18 cellular contexts compared by ENCODE assay signal in genomic region chr10:58275908-58276307, GRCh38. TPM values are rescaled to one million over a fixed set of nuclear protein-coding genes. Genes with fewer than 3 reads are reported as not detected.
A peak's percentile ranks its signal among the peaks of the same experiment; 100 is the strongest.
DNase-seq lines count a peak whose midpoint lies in the region; ATAC-seq, FAIRE-seq and TF ChIP-seq lines count a peak whose summit lies in the region.
"Had no signal": no experiment of that assay in that cellular context is flagged by ENCODE, and none has a peak within 500 bp of the region (broad histone marks: within the 10 kb centered on the region; RNA-seq: fewer than 3 reads in every experiment).

No MANE protein-coding gene starts in this region.

- peaks cover 6 to 7% of the 10 kb centered on the region in 2 experiments for H3K4me1 Mint-ChIP-seq in H9

- H3K4me1 ChIP-seq in IMR-90 (ENCODE audit: control insufficient read depth, insufficient read depth, low read length), result peaks cover 2% of the 10 kb centered on the region; the same call in 1 of the 2 replicates
- H3K4me1 ChIP-seq in K562 (replicated peaks in 1 of 2; ENCODE audit: control insufficient read depth in 2 of 2, insufficient read depth in 2 of 2, low read length in 2 of 2), result peaks cover 0 to 3% of the 10 kb centered on the region in 2 experiments; a peak in 1 of 5 replicates
- no peaks in the 10 kb centered on the region for H3K4me1 ChIP-seq in H9 (ENCODE audit: insufficient read depth, low read length)
- H3K4me1 ChIP-seq: testis had no signal

- H3K4me3 Mint-ChIP-seq in H9, result no peak overlapping the region
- H3K4me3 Mint-ChIP-seq: activated CD4-positive, alpha-beta memory T cell treated with anti-CD3 and anti-CD28 coated beads for 36 hours; activated T-helper 1 cell treated with anti-CD3 and anti-CD28 coated beads, Interleukin-12 subunit alpha, Interleukin-12 subunit beta, Interleukin-2, Interleukin-4 antibody, amounts not matched to agents 30 ng/mL and 10 ng/mL and 1 ng/mL, durations not matched to agents 14 hours and 24 hours and 36 hours; naive thymus-derived CD4-positive, alpha-beta T cell had no signal

- CTCF ChIA-PET in IMR-90 (lab: Yijun Ruan, JAX), result no interaction called here
- CTCF ChIA-PET in K562 (lab: Yijun Ruan, JAX; ENCODE audit: low intra/inter-chr PET ratio), result interaction anchor here (0.6 kb wide), 1 partner anchor 16 kb away, joined by 3 read pairs; no protein-coding TSS in a partner anchor

- DNase-seq in IMR-90 (peak; percentile 78), K562 (ENCODE audit: extremely low read depth in 1 of 4, low spot score in 3 of 4) (no peak), kidney glomerular epithelial cell (lab: John Stamatoyannopoulos, UW) (peak; percentile 15), renal cortical epithelial cell (ENCODE audit: low read depth) (peak; percentile 53), DMS79 (lab: John Stamatoyannopoulos, UW) (no peak), H9 (no peak)
- DNase-seq: activated CD4-positive, alpha-beta memory T cell treated with anti-CD3 and anti-CD28 coated beads for 36 hours; C1 segment of cervical spinal cord; left cardiac atrium; naive thymus-derived CD4-positive, alpha-beta T cell; NCI-H2029; NCI-H526; stimulated activated CD4-positive, alpha-beta T cell treated with anti-CD3 and anti-CD28 coated beads, Interleukin-2, amount 100 ng/mL, for 48 hours; testis had no signal

- H2BK5ac ChIP-seq in IMR-90 (ENCODE audit: low read depth, low read length, poor library complexity, severe bottlenecking), result no peak overlapping the region
- H2BK5ac ChIP-seq in H9 (ENCODE audit: insufficient read length, low read length), result no peak overlapping the region

- no peak overlapping the region for H2AK9ac ChIP-seq in IMR-90 (replicated peaks; ENCODE audit: low read depth, low read length, poor library complexity)

- H4K91ac ChIP-seq in IMR-90 (ENCODE audit: insufficient read depth, low read depth, low read length), result no peak overlapping the region
- no peak overlapping the region for H4K91ac ChIP-seq in H9 (ENCODE audit: insufficient read length, low read depth, low read length)

- TF ChIP-seq RAD21 in IMR-90 (IDR thresholded peaks at IDR 0.05; ENCODE audit: low read length), result no peak
- TF ChIP-seq RAD21 in K562 (CRISPR knock-in tag; conservative IDR thresholded peaks at IDR 0.05 in 1 of 2, IDR thresholded peaks at IDR 0.05 in 1 of 2), result no peak

- H4K5ac ChIP-seq in IMR-90 (ENCODE audit: low read depth, low read length) (no peak overlapping the region), H9 (ENCODE audit: insufficient read length, low read depth, low read length) (no peak overlapping the region)

- H3K9ac ChIP-seq in IMR-90 (ENCODE audit: low read depth, low read length) (no peak overlapping the region), K562 (ENCODE audit: insufficient read depth in 1 of 2, low read depth in 2 of 2, low read length in 2 of 2) (no peak overlapping the region), H9 (ENCODE audit: extremely low read depth, insufficient read length, low read length) (no peak overlapping the region)

- H3K23ac ChIP-seq in IMR-90 (ENCODE audit: low read depth, low read length), result no peak overlapping the region
- H3K23ac ChIP-seq in H9 (ENCODE audit: insufficient read length, low read depth, low read length), result no peak overlapping the region

- H2BK20ac ChIP-seq in IMR-90 (ENCODE audit: low read depth, low read length) (no peak overlapping the region), H9 (ENCODE audit: low read depth, low read length, poor library complexity, severe bottlenecking) (no peak overlapping the region)

- H2AFZ ChIP-seq in IMR-90 (replicated peaks; ENCODE audit: low read length, poor library complexity) (no peak overlapping the region), K562 (ENCODE audit: low read depth, low read length) (no peak overlapping the region), H9 (ENCODE audit: low read length) (no peak overlapping the region)

- H3K27me3 Mint-ChIP-seq in H9 (ENCODE audit: low read depth), result no peaks in the 10 kb centered on the region
- H3K27me3 Mint-ChIP-seq: activated CD4-positive, alpha-beta memory T cell treated with anti-CD3 and anti-CD28 coated beads for 36 hours; naive thymus-derived CD4-positive, alpha-beta T cell had no signal

- BruUV-seq in IMR-90 (replicated peaks; lab: Mats Ljungman, UMichigan), result no TSS peak
- no TSS peak for BruUV-seq in K562 (replicated peaks; lab: Mats Ljungman, UMichigan)

- H3K4me3 ChIP-seq in IMR-90 (ENCODE audit: insufficient read depth, low read depth, low read length), result no peak overlapping the region
- no peak overlapping the region for H3K4me3 ChIP-seq in K562
- H3K4me3 ChIP-seq: testis had no signal

- H3K18ac ChIP-seq in IMR-90 (ENCODE audit: low read depth, low read length) (no peak overlapping the region), H9 (ENCODE audit: insufficient read length, low read depth, low read length) (no peak overlapping the region)

- TF ChIP-seq EP300 in K562 (IDR thresholded peaks at IDR 0.05; ENCODE audit: low read length), result no peak

- TF ChIP-seq POLR2A in IMR-90 (IDR thresholded peaks at IDR 0.05; ENCODE audit: low read depth, low read length) (no peak), K562 (conservative IDR thresholded peaks at IDR 0.05) (no peak)

- H3K27ac Mint-ChIP-seq in H9, result peak overlapping the region in 1 of 3 experiments; percentile 62; a peak in 2 of 7 replicates
- H3K27ac Mint-ChIP-seq: activated CD4-positive, alpha-beta memory T cell treated with anti-CD3 and anti-CD28 coated beads for 36 hours; activated T-helper 1 cell treated with anti-CD3 and anti-CD28 coated beads, Interleukin-12 subunit alpha, Interleukin-12 subunit beta, Interleukin-2, Interleukin-4 antibody, amounts not matched to agents 30 ng/mL and 10 ng/mL and 1 ng/mL, durations not matched to agents 14 hours and 24 hours and 36 hours had no signal

- no peak overlapping the region for H3K56ac ChIP-seq in IMR-90 (ENCODE audit: extremely low read depth, insufficient read depth, low read length)
- no peak overlapping the region for H3K56ac ChIP-seq in H9 (ENCODE audit: insufficient read length, low read depth, low read length)

- H2BK12ac ChIP-seq in H9 (ENCODE audit: insufficient read length, low read depth, low read length), result no peak overlapping the region

- no peaks in the 10 kb centered on the region for H3K23me2 ChIP-seq in H9 (ENCODE audit: insufficient read length, low read depth, low read length, poor library complexity, severe bottlenecking)

- H3K36me3 Mint-ChIP-seq in H9 (ENCODE audit: insufficient read depth in 1 of 3, low read depth in 3 of 3), result peaks cover 0 to 13% (median 4%) of the 10 kb centered on the region in 3 experiments; a peak in 5 of 7 replicates

- H3K79me2 ChIP-seq in K562 (ENCODE audit: control insufficient read depth, insufficient read depth, low read length) (peaks cover 48% of the 10 kb centered on the region), H9 (ENCODE audit: insufficient read depth, low read length) (peaks cover 5% of the 10 kb centered on the region; the same call in 1 of the 2 replicates)

- TF ChIP-seq CTCF in IMR-90 (conservative IDR thresholded peaks at IDR 0.05; ENCODE audit: low read depth, low read length) (no peak), K562 (IDR thresholded peaks at IDR 0.05 in 2 of 3, conservative IDR thresholded peaks at IDR 0.05 in 1 of 3; ENCODE audit: insufficient read depth in 2 of 3, low read depth in 1 of 3, low read length in 3 of 3) (no peak), H9 (conservative IDR thresholded peaks at IDR 0.05) (no peak)

- H3K9me3 ChIP-seq in IMR-90 (ENCODE audit: control insufficient read depth, insufficient read depth, low read length) (no peaks in the 10 kb centered on the region), K562 (replicated peaks; ENCODE audit: control insufficient read depth, insufficient read depth, low read depth, low read length) (no peaks in the 10 kb centered on the region), H9 (ENCODE audit: control insufficient read depth, low read depth, low read length) (no peaks in the 10 kb centered on the region)
- H3K9me3 ChIP-seq: testis had no signal

- H3K14ac ChIP-seq in IMR-90 (replicated peaks; ENCODE audit: low read depth, low read length) (no peak overlapping the region), H9 (ENCODE audit: insufficient read depth, low read length) (no peak overlapping the region)

- ATAC-seq in IMR-90 (ENCODE audit: low read depth) (peak; percentile 88), K562 (peak; percentile 47; the same call in 2 of the 3 replicates), GM19395 (IDR thresholded peaks at IDR 0.05; ENCODE audit: unreplicated experiment) (no peak)
- ATAC-seq: naive thymus-derived CD4-positive, alpha-beta T cell had no signal

- no peak overlapping the region for H3T11ph ChIP-seq in H9 (ENCODE audit: low read length)

- H2AK5ac ChIP-seq in IMR-90 (ENCODE audit: low read depth, low read length) (no peak overlapping the region), H9 (ENCODE audit: insufficient read length, low read length) (no peak overlapping the region)

- no peak for FAIRE-seq in K562 (lab: Jason Lieb, UNC)
- FAIRE-seq: H1 had no signal

- H3K9me1 ChIP-seq in IMR-90 (ENCODE audit: insufficient read depth, low read length) (peaks cover 3% of the 10 kb centered on the region; the same call in 1 of the 2 replicates), K562 (ENCODE audit: control insufficient read depth, insufficient read depth, low read length) (no peaks in the 10 kb centered on the region)

- H3K79me1 ChIP-seq in IMR-90 (ENCODE audit: low read depth in 1 of 2, low read length in 2 of 2) (peaks cover 8 to 17% of the 10 kb centered on the region in 2 experiments; a peak in 3 of 4 replicates), H9 (ENCODE audit: insufficient read depth, low read depth, low read length, poor library complexity, severe bottlenecking) (peaks cover 5% of the 10 kb centered on the region)

- intact Hi-C loops in IMR-90 (cut with micrococcal nuclease) (no loop called here), K562 (cut with micrococcal nuclease) (no loop called here)

- no peak overlapping the region for H3K4ac ChIP-seq in IMR-90 (ENCODE audit: low read depth, low read length)
- H3K4ac ChIP-seq in H9 (ENCODE audit: low read depth, low read length), result no peak overlapping the region

- H3K9me3 Mint-ChIP-seq in H9, result no peaks in the 10 kb centered on the region
- H3K9me3 Mint-ChIP-seq: activated CD4-positive, alpha-beta memory T cell treated with anti-CD3 and anti-CD28 coated beads for 36 hours; activated T-helper 1 cell treated with anti-CD3 and anti-CD28 coated beads, Interleukin-12 subunit alpha, Interleukin-12 subunit beta, Interleukin-2, Interleukin-4 antibody, amounts not matched to agents 30 ng/mL and 10 ng/mL and 1 ng/mL, durations not matched to agents 14 hours and 24 hours and 36 hours; naive thymus-derived CD4-positive, alpha-beta T cell had no signal

- no peak overlapping the region; a peak in 1 of 4 replicates for H4K8ac ChIP-seq in IMR-90 (ENCODE audit: low read depth in 2 of 2, low read length in 2 of 2)
- no peak overlapping the region for H4K8ac ChIP-seq in H9 (replicated peaks; ENCODE audit: insufficient read length, low read depth, low read length)

- H3K27ac ChIP-seq in IMR-90 (ENCODE audit: insufficient read depth, low read length) (no peak overlapping the region; the same call in 1 of the 2 replicates), K562 (ENCODE audit: extremely low read depth, low read depth, low read length) (no peak overlapping the region), H9 (ENCODE audit: insufficient read length, low read depth, low read length) (no peak overlapping the region)
- H3K27ac ChIP-seq: epithelial cell of prostate, testis had no signal

- H3K27me3 ChIP-seq in IMR-90 (ENCODE audit: control insufficient read depth, insufficient read depth, low read length) (no peaks in the 10 kb centered on the region), K562 (ENCODE audit: control insufficient read depth in 2 of 2, insufficient read depth in 2 of 2, low read length in 2 of 2) (no peaks in the 10 kb centered on the region), H9 (ENCODE audit: insufficient read depth, low read length) (no peaks in the 10 kb centered on the region)
- H3K27me3 ChIP-seq: testis had no signal

- H3K36me3 ChIP-seq in IMR-90 (ENCODE audit: control insufficient read depth, insufficient read depth, low read length) (peaks cover 6% of the 10 kb centered on the region), K562 (ENCODE audit: control insufficient read depth, insufficient read depth, low read length) (peaks cover 57% of the 10 kb centered on the region)

- POLR2A ChIA-PET in IMR-90 (lab: Charles Lee; ENCODE audit: unreplicated experiment), result no interaction called here
- POLR2A ChIA-PET in K562 (lab: Yijun Ruan, JAX), result interaction anchor here (1.2 to 1.3 kb wide), 2 partner anchors 14 to 16 kb away, joined by 3 to 5 read pairs; no protein-coding TSS in a partner anchor

- in situ Hi-C loops in IMR-90 (cut with MboI; ENCODE audit: low sequenced_read_pairs) (loop anchor here (5.0 kb wide), 1 partner anchor 89 kb away; no protein-coding TSS in a partner anchor), K562 (cut with MboI) (no loop called here)

- dilution Hi-C loops in IMR-90 (cut with HindIII; ENCODE audit: low sequenced_read_pairs, unreplicated experiment), result no loop called here

- H2BK120ac ChIP-seq in IMR-90 (ENCODE audit: low read depth, low read length), result no peak overlapping the region
- H2BK120ac ChIP-seq in H9 (ENCODE audit: low read depth, low read length, poor library complexity, severe bottlenecking), result no peak overlapping the region

- H3K4me2 ChIP-seq in IMR-90 (ENCODE audit: low read depth, low read length) (0 out of 2 replicates have a peak overlapping the region, but pooled peaks have one; percentile 36), K562 (ENCODE audit: insufficient read depth, low read length) (no peak overlapping the region), H9 (ENCODE audit: insufficient read depth, insufficient read length, low read length) (no peak overlapping the region)

- H2BK15ac ChIP-seq in IMR-90 (ENCODE audit: low read depth, low read length) (no peak overlapping the region), H9 (ENCODE audit: low read depth, low read length) (no peak overlapping the region)

- H4K20me1 ChIP-seq in IMR-90 (ENCODE audit: insufficient read depth, low read length), result no peaks in the 10 kb centered on the region; the same call in 1 of the 2 replicates
- no peaks in the 10 kb centered on the region for H4K20me1 ChIP-seq in K562 (replicated peaks; ENCODE audit: control insufficient read depth, insufficient read depth, low read length)
- no peaks in the 10 kb centered on the region for H4K20me1 ChIP-seq in H9 (ENCODE audit: control insufficient read depth, insufficient read depth, insufficient read length)

RNA-seq across cellular contexts. Expression of gene CISD1, which starts 6.9 kb away (rescaled TPM):
- total RNA-seq in IMR-90 (2012; rRNA removed) (25.8 and 34.6 TPM in 2 replicates), K562 (2014; rRNA removed) (35.8 and 42.3 TPM in 2 replicates), K562 (2014; rRNA removed; fragmentation: Illumina TruSeq; extraction: Trizol) (118 and 129 TPM in 2 replicates), K562 (2015; rRNA removed; fragmentation: Illumina TruSeq; extraction: Trizol) (115 and 129 TPM in 2 replicates), K562 (2021) (82.7 and 97.1 TPM in 2 replicates), renal cortical epithelial cell (25.0 and 42.2 TPM in 2 replicates), H9 (2021) (37.3 and 42.0 TPM in 2 replicates)
- polyA plus RNA-seq in IMR-90 (2012; rRNA removed) (25.7 and 28.2 TPM in 2 replicates), K562 (2011; rRNA removed) (108 and 156 TPM in 2 replicates), K562 (2014; fragmentation: Illumina TruSeq; extraction: Trizol) (102 and 115 TPM in 2 replicates), K562 (2014; fragmentation: Nextera tagmentation; extraction: Ambion mirVana) (100 to 1,000 TPM; 308 to 342 TPM), K562 (2014; rRNA removed) (68.1 and 71.0 TPM in 2 replicates)
- polyA plus RNA-seq in IMR-90 (2012; cell fraction: cytosol; rRNA removed), result 6.6 and 13.8 TPM in 2 replicates
- 2.0 and 16.6 TPM in 2 replicates for polyA plus RNA-seq in IMR-90 (2012; cell fraction: nucleus; rRNA removed; ENCODE audit: low replicate concordance)
- total RNA-seq in K562 (2011; cell fraction: chromatin; rRNA removed; ENCODE audit: low replicate concordance), result 8.9 and 14.9 TPM in 2 replicates
- 8.4 and 9.3 TPM in 2 replicates for total RNA-seq in K562 (2011; cell fraction: nucleolus; rRNA removed)
- 10.0 and 15.1 TPM in 2 replicates for total RNA-seq in K562 (2011; cell fraction: nucleoplasm; rRNA removed)
- 21.2 and 32.9 TPM in 2 replicates for polyA plus RNA-seq in K562 (2011; cell fraction: cytosol; rRNA removed)
- polyA plus RNA-seq in K562 (2011; cell fraction: nucleus; rRNA removed), result 17.1 and 32.1 TPM in 2 replicates
- 51.7 and 82.4 TPM in 2 replicates for polyA plus RNA-seq in K562 (2012)
- polyA minus RNA-seq in K562 (2011; rRNA and poly(A)+ RNA removed), result 36.3 and 44.9 TPM in 2 replicates
- 8.9 and 24.4 TPM in 2 replicates for polyA minus RNA-seq in K562 (2011; cell fraction: cytosol; rRNA and poly(A)+ RNA removed)
- polyA minus RNA-seq in K562 (2011; cell fraction: nucleus; rRNA and poly(A)+ RNA removed), result 6.5 and 8.2 TPM in 2 replicates

RNA-seq across cellular contexts. Expression of gene IPMK, which starts 8.2 kb away (rescaled TPM):
- total RNA-seq in IMR-90 (2012; rRNA removed) (2.0 and 5.0 TPM in 2 replicates), K562 (2014; rRNA removed) (2.5 and 2.6 TPM in 2 replicates), K562 (2014; rRNA removed; fragmentation: Illumina TruSeq; extraction: Trizol) (4.2 and 4.9 TPM in 2 replicates), K562 (2015; rRNA removed; fragmentation: Illumina TruSeq; extraction: Trizol) (4.4 and 4.8 TPM in 2 replicates), K562 (2021) (3.5 and 3.6 TPM in 2 replicates), renal cortical epithelial cell (8.5 and 11.1 TPM in 2 replicates), H9 (2021) (7.2 and 7.3 TPM in 2 replicates)
- polyA plus RNA-seq in IMR-90 (2012; rRNA removed) (0.69 and 0.89 TPM in 2 replicates), K562 (2011; rRNA removed) (1.7 and 2.7 TPM in 2 replicates), K562 (2014; fragmentation: Illumina TruSeq; extraction: Trizol) (2.6 and 2.8 TPM in 2 replicates), K562 (2014; fragmentation: Nextera tagmentation; extraction: Ambion mirVana) (1 to 10 TPM in 1 of 2 experiments, under 1 TPM in 1; 0.98 to 1.6 TPM), K562 (2014; rRNA removed) (1.4 and 1.6 TPM in 2 replicates)
- polyA plus RNA-seq in IMR-90 (2012; cell fraction: cytosol; rRNA removed), result 0.13 and 0.25 TPM in 2 replicates
- 0.21 and 1.0 TPM in 2 replicates for polyA plus RNA-seq in IMR-90 (2012; cell fraction: nucleus; rRNA removed; ENCODE audit: low replicate concordance)
- total RNA-seq in K562 (2011; cell fraction: chromatin; rRNA removed; ENCODE audit: low replicate concordance), result 1.6 and 5.9 TPM in 2 replicates
- 0.83 and 1.6 TPM in 2 replicates for total RNA-seq in K562 (2011; cell fraction: nucleolus; rRNA removed)
- 2.6 and 3.9 TPM in 2 replicates for total RNA-seq in K562 (2011; cell fraction: nucleoplasm; rRNA removed)
- polyA plus RNA-seq in K562 (2011; cell fraction: cytosol; rRNA removed), result 0.60 and 0.78 TPM in 2 replicates
- polyA plus RNA-seq in K562 (2011; cell fraction: nucleus; rRNA removed), result 0.82 and 1.0 TPM in 2 replicates
- 2.3 TPM in 2 replicates for polyA plus RNA-seq in K562 (2012)
- polyA minus RNA-seq in K562 (2011; rRNA and poly(A)+ RNA removed), result 4.7 TPM in 2 replicates
- polyA minus RNA-seq in K562 (2011; cell fraction: cytosol; rRNA and poly(A)+ RNA removed), result 2.0 and 2.2 TPM in 2 replicates
- polyA minus RNA-seq in K562 (2011; cell fraction: nucleus; rRNA and poly(A)+ RNA removed), result 3.1 and 4.3 TPM in 2 replicates

RNA-seq across cellular contexts. Expression of gene UBE2D1, which starts 58.9 kb away (rescaled TPM):
- total RNA-seq in IMR-90 (2012; rRNA removed) (9.1 and 15.8 TPM in 2 replicates), K562 (2014; rRNA removed) (5.3 and 6.2 TPM in 2 replicates), K562 (2014; rRNA removed; fragmentation: Illumina TruSeq; extraction: Trizol) (15.8 and 18.3 TPM in 2 replicates), K562 (2015; rRNA removed; fragmentation: Illumina TruSeq; extraction: Trizol) (16.6 and 17.8 TPM in 2 replicates), K562 (2021) (12.3 and 13.8 TPM in 2 replicates), renal cortical epithelial cell (16.3 and 29.4 TPM in 2 replicates), H9 (2021) (26.8 and 27.7 TPM in 2 replicates)
- polyA plus RNA-seq in IMR-90 (2012; rRNA removed) (9.5 and 9.7 TPM in 2 replicates), K562 (2011; rRNA removed) (18.9 and 24.4 TPM in 2 replicates), K562 (2014; fragmentation: Illumina TruSeq; extraction: Trizol) (9.9 and 13.5 TPM in 2 replicates), K562 (2014; fragmentation: Nextera tagmentation; extraction: Ambion mirVana) (1 to 10 TPM; 4.1 to 6.4 TPM), K562 (2014; rRNA removed) (7.9 and 9.0 TPM in 2 replicates)
- 9.3 and 11.2 TPM in 2 replicates for polyA plus RNA-seq in IMR-90 (2012; cell fraction: cytosol; rRNA removed)
- polyA plus RNA-seq in IMR-90 (2012; cell fraction: nucleus; rRNA removed; ENCODE audit: low replicate concordance), result 2.4 and 6.1 TPM in 2 replicates
- 4.9 and 17.0 TPM in 2 replicates for total RNA-seq in K562 (2011; cell fraction: chromatin; rRNA removed; ENCODE audit: low replicate concordance)
- total RNA-seq in K562 (2011; cell fraction: nucleolus; rRNA removed), result 2.5 and 3.4 TPM in 2 replicates
- 7.3 and 15.3 TPM in 2 replicates for total RNA-seq in K562 (2011; cell fraction: nucleoplasm; rRNA removed)
- polyA plus RNA-seq in K562 (2011; cell fraction: cytosol; rRNA removed), result 6.4 and 9.1 TPM in 2 replicates
- polyA plus RNA-seq in K562 (2011; cell fraction: nucleus; rRNA removed), result 7.4 and 12.5 TPM in 2 replicates
- polyA plus RNA-seq in K562 (2012), result 11.6 and 12.1 TPM in 2 replicates
- 9.0 and 9.5 TPM in 2 replicates for polyA minus RNA-seq in K562 (2011; rRNA and poly(A)+ RNA removed)
- 3.5 and 6.1 TPM in 2 replicates for polyA minus RNA-seq in K562 (2011; cell fraction: cytosol; rRNA and poly(A)+ RNA removed)
- polyA minus RNA-seq in K562 (2011; cell fraction: nucleus; rRNA and poly(A)+ RNA removed), result 7.7 and 13.2 TPM in 2 replicates

Comparison
In these comparisons a context has a peak if more than half of its experiments do, and no peak if none do; other contexts are left out.
1. DNase-seq: peak in IMR-90 (single experiment), kidney glomerular epithelial cell (single experiment) and renal cortical epithelial cell (single experiment); none in K562 (0 of 4), DMS79 (single experiment) and H9 (single experiment).